8 cellular contexts compared by ENCODE assay signal in the genomic region with DNA sequence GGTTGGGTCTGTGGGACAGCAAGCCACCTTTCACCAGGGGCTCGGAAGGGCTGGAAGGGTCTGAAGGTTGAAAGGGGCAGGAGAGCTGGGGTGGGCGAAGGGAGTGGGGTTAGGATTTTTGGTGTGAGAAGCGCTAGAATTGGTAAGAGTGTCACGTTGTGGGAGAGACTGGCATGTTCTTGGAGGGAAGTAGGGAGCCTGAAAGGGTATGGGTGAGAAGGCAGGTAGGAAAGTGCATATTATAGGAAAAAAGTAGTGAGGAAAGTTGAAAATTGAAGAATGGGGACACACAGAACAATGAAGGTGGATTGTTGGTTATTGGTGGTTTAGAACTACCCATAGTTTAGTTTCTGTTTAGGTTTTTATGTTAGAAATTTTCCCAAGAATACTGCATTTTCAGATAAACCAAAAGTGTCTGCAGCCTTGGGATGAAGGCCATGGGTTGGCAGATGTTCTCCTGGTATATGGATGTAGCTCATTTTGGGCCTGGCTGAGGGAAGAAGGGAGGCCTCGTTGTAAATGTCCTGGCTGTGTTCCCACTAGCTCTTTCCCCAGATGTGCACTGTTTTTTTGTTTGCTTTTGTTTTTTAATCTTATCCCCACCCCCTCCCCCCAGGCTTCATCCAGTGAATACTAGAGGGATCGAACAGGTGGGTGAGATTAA. TPM values are rescaled to one million over a fixed set of nuclear protein-coding genes. Genes with fewer than 3 reads are reported as not detected.
A peak's percentile ranks its signal among the peaks of the same experiment; 100 is the strongest.
DNase-seq lines count a peak whose midpoint lies in the region; ATAC-seq and TF ChIP-seq lines count a peak whose summit lies in the region.

No MANE protein-coding gene starts in this region.

- no peaks in the 10 kb centered on the region for H3K9me3 ChIP-seq in CD8-positive, alpha-beta T cell (ENCODE audit: low read length)
- H3K9me3 ChIP-seq in duodenal mucosa (ENCODE audit: control insufficient read depth in 1 of 2, low read length in 2 of 2), result no peaks in the 10 kb centered on the region
- H3K9me3 ChIP-seq in neuron (ENCODE audit: low read length), result no peaks in the 10 kb centered on the region

- peaks cover 14% of the 10 kb centered on the region for H3K36me3 Mint-ChIP-seq in CD8-positive, alpha-beta T cell

- peak overlapping the region; percentile 80 for H3K27ac Mint-ChIP-seq in CD8-positive, alpha-beta T cell

- no peak overlapping the region for H2AFZ ChIP-seq in neuron (ENCODE audit: low read depth, low read length)

- H3K4me1 ChIP-seq in CD8-positive, alpha-beta T cell (ENCODE audit: insufficient read depth, low read length), result peaks cover 27% of the 10 kb centered on the region
- peaks cover 13 to 16% of the 10 kb centered on the region in 2 donors for H3K4me1 ChIP-seq in duodenal mucosa (ENCODE audit: control insufficient read depth in 1 of 2, insufficient read depth in 2 of 2, low read length in 2 of 2)
- H3K4me1 ChIP-seq in neuron (ENCODE audit: insufficient read depth, low read length), result peaks cover 32% of the 10 kb centered on the region

- POLR2A ChIA-PET in CD8-positive, alpha-beta T cell (lab: Charles Lee), result no interaction called here

- CTCF ChIA-PET in CD8-positive, alpha-beta T cell (lab: Charles Lee), result interaction anchor here (1.3 to 9.7 kb wide), 3 partner anchors 13 to 87 kb away, joined by 4 to 105 read pairs (median 54); no protein-coding TSS in a partner anchor

- peak overlapping the region; percentile 55 to 77 for H3K9ac ChIP-seq in duodenal mucosa (ENCODE audit: low read depth in 1 of 2, low read length in 2 of 2)

- no peak for TF ChIP-seq CTCF in CD8-positive, alpha-beta T cell (IDR thresholded peaks at IDR 0.05)
- TF ChIP-seq CTCF in NB4 (IDR thresholded peaks at IDR 0.05; ENCODE audit: low read depth, low read length), result no peak

- H3K4me1 Mint-ChIP-seq in CD8-positive, alpha-beta T cell (ENCODE audit: low read depth), result peaks cover 53% of the 10 kb centered on the region

- H3K27me3 ChIP-seq in CD8-positive, alpha-beta T cell (ENCODE audit: insufficient read depth, low read length), result no peaks in the 10 kb centered on the region
- H3K27me3 ChIP-seq in duodenal mucosa (ENCODE audit: control insufficient read depth in 1 of 2, insufficient read depth in 2 of 2, low read length in 2 of 2) (no peaks in the 10 kb centered on the region), neuron (ENCODE audit: insufficient read depth, low read length) (no peaks in the 10 kb centered on the region)

- DNase-seq in CD8-positive, alpha-beta T cell, result no peak
- DNase-seq in NB4 (ENCODE audit: low read depth) (no peak), NCI-H2196 (lab: John Stamatoyannopoulos, UW; ENCODE audit: unreplicated experiment) (no peak), epidermal melanocyte (ENCODE audit: insufficient read length, low spot score) (no peak)

- no peaks in the 10 kb centered on the region for H3K27me3 Mint-ChIP-seq in CD8-positive, alpha-beta T cell (ENCODE audit: low read depth)

- intact Hi-C loops in CD8-positive, alpha-beta T cell (cut with DNase I, micrococcal nuclease), result loop anchor here (2.0 to 10.0 kb wide), 6 partner anchors 541 to 1890 kb away; partner anchors contain the start of genes BTF3L4 (in 1 of the 2), CC2D1B (in 1 of the 2), CPT2 (in 1 of the 2) and CZIB (in 1 of the 2)

- no peaks in the 10 kb centered on the region for H3K9me3 Mint-ChIP-seq in CD8-positive, alpha-beta T cell

- no peak overlapping the region for H3K27ac ChIP-seq in CD8-positive, alpha-beta T cell (ENCODE audit: low read depth, low read length)
- H3K27ac ChIP-seq in duodenal mucosa (ENCODE audit: low read depth, low read length), result no peak overlapping the region

- no peaks in the 10 kb centered on the region for H3K36me3 ChIP-seq in CD8-positive, alpha-beta T cell (ENCODE audit: insufficient read depth, low read length)
- peaks cover 4 to 7% of the 10 kb centered on the region in 2 donors for H3K36me3 ChIP-seq in duodenal mucosa (ENCODE audit: control insufficient read depth in 1 of 2, insufficient read depth in 2 of 2, low read length in 2 of 2)
- H3K36me3 ChIP-seq in neuron (ENCODE audit: insufficient read depth, low read length), result peaks cover 5% of the 10 kb centered on the region

- TF ChIP-seq POLR2A in NB4 (IDR thresholded peaks at IDR 0.05; ENCODE audit: extremely low read depth, insufficient read length), result no peak

- H3K4me3 Mint-ChIP-seq in CD8-positive, alpha-beta T cell, result peak overlapping the region; percentile 98

- peak overlapping the region; percentile 81 for H3K4me3 ChIP-seq in CD8-positive, alpha-beta T cell (ENCODE audit: low read depth, low read length)
- H3K4me3 ChIP-seq in NB4 (ENCODE audit: low read depth, low read length) (peak overlapping the region; percentile 68), duodenal mucosa (ENCODE audit: low read depth in 1 of 2, low read length in 2 of 2) (peak overlapping the region; percentile 74 to 75), neuron (ENCODE audit: low read length) (peak overlapping the region; percentile 57)

- ATAC-seq in CD8-positive, alpha-beta T cell, result no peak
- no peak for ATAC-seq in GM18873 (IDR thresholded peaks at IDR 0.05; ENCODE audit: low FRiP score, unreplicated experiment)
- no peak for ATAC-seq in GM19397 (IDR thresholded peaks at IDR 0.05; ENCODE audit: unreplicated experiment)

RNA-seq across cellular contexts. Expression of gene LRRC42, which starts 1.2 kb away (rescaled TPM):
- 1 to 10 TPM; 4.3 to 4.7 TPM for total RNA-seq in CD8-positive, alpha-beta T cell

RNA-seq across cellular contexts. Expression of gene IFT25, which starts 1.8 kb away (rescaled TPM):
- 10 to 100 TPM; 12.8 to 13.1 TPM for total RNA-seq in CD8-positive, alpha-beta T cell

RNA-seq across cellular contexts. Expression of gene DIO1, which starts 53.3 kb away (rescaled TPM):
- not detected for total RNA-seq in CD8-positive, alpha-beta T cell

RNA-seq across cellular contexts. Expression of gene YIPF1, which starts 57.7 kb away (rescaled TPM):
- 1 to 10 TPM; 4.6 to 5.4 TPM for total RNA-seq in CD8-positive, alpha-beta T cell
